8 cellular contexts compared by ENCODE assay signal in the genomic region with DNA sequence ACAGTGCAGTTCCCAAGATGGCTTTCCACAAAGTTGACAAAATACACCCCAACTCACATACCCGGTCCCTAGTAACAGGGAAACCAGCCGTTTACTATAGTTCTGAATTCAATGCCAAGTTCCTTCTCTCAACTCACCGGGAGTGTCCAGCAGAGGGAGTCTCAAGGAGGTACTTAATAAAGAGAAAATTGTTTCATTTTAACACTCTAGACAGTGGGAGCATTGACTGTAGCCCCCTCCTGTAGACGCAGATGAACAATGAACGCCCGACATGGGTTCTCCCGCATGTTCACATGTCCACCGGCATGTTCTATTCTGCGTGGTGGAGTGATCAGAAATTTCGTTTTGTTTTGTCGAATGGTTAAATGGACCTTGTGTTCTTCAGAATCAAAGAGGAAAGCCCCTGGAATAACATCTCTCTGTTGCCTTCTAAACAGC. TPM values are rescaled to one million over a fixed set of nuclear protein-coding genes. Genes with fewer than 3 reads are reported as not detected.
DNase-seq lines count a peak whose midpoint lies in the region; ATAC-seq and TF ChIP-seq lines count a peak whose summit lies in the region.

No MANE protein-coding gene starts in this region.

- H3K4me3 ChIP-seq in mesodermal cell (ENCODE audit: extremely low read depth, insufficient read depth, low read length, poor library complexity, severe bottlenecking): peak overlapping the region; percentile 71

- H3K9ac ChIP-seq in ES-I3 (ENCODE audit: low read depth, low read length): peak overlapping the region; percentile 60; the same call in 1 of the 2 replicates

- peaks cover 57% of the 10 kb centered on the region for H3K4me1 Mint-ChIP-seq in activated CD4-positive, alpha-beta memory T cell treated with anti-CD3 and anti-CD28 coated beads, Interleukin-2, amount 10 ng/mL, durations not matched to agents 7 days and 5 days
- peaks cover 26% of the 10 kb centered on the region for H3K4me1 Mint-ChIP-seq in endothelial cell (ENCODE audit: unreplicated experiment)
- peaks cover 71% of the 10 kb centered on the region for H3K4me1 Mint-ChIP-seq in stimulated activated memory B cell treated with anti-CD40 and anti-IgM and Interleukin-4, amounts not matched to agents 10 μg/mL and 1 μg/mL and 100 μg/mL, for 72 hours

- peak overlapping the region; percentile 98 for H3K4me3 Mint-ChIP-seq in activated CD4-positive, alpha-beta memory T cell treated with anti-CD3 and anti-CD28 coated beads, Interleukin-2, amount 10 ng/mL, durations not matched to agents 7 days and 5 days
- H3K4me3 Mint-ChIP-seq in endothelial cell (ENCODE audit: unreplicated experiment): peak overlapping the region; percentile 99
- H3K4me3 Mint-ChIP-seq in stimulated activated memory B cell treated with anti-CD40 and anti-IgM and Interleukin-4, amounts not matched to agents 10 μg/mL and 1 μg/mL and 100 μg/mL, for 72 hours: peak overlapping the region; percentile 97

- 43 to 56% methylated on average over 6 of the region's 11 CpGs for WGBS in mesodermal cell (ENCODE audit: insufficient coverage in 2 of 2), 2 experiments

- CTCF ChIA-PET in activated CD4-positive, alpha-beta memory T cell treated with anti-CD3 and anti-CD28 coated beads, Interleukin-2, amount 10 ng/mL, durations not matched to agents 7 days and 5 days (lab: Charles Lee): no interaction called here

- H3K27me3 Mint-ChIP-seq in activated CD4-positive, alpha-beta memory T cell treated with anti-CD3 and anti-CD28 coated beads, Interleukin-2, amount 10 ng/mL, durations not matched to agents 7 days and 5 days: peaks cover 17% of the 10 kb centered on the region
- peaks cover 14% of the 10 kb centered on the region for H3K27me3 Mint-ChIP-seq in endothelial cell (ENCODE audit: unreplicated experiment)
- H3K27me3 Mint-ChIP-seq in stimulated activated memory B cell treated with anti-CD40 and anti-IgM and Interleukin-4, amounts not matched to agents 10 μg/mL and 1 μg/mL and 100 μg/mL, for 72 hours: no peaks in the 10 kb centered on the region

- ATAC-seq in HG03159 (IDR thresholded peaks at IDR 0.05; ENCODE audit: unreplicated experiment) (peak; percentile 32), HG03280 (IDR thresholded peaks at IDR 0.05; ENCODE audit: unreplicated experiment) (no peak)
- peak; percentile 53 for ATAC-seq in stimulated activated memory B cell treated with anti-CD40 and anti-IgM and Interleukin-4, amounts not matched to agents 10 μg/mL and 1 μg/mL and 100 μg/mL, for 72 hours

- peak overlapping the region; percentile 96 for H3K27ac Mint-ChIP-seq in activated CD4-positive, alpha-beta memory T cell treated with anti-CD3 and anti-CD28 coated beads, Interleukin-2, amount 10 ng/mL, durations not matched to agents 7 days and 5 days
- H3K27ac Mint-ChIP-seq in endothelial cell (ENCODE audit: unreplicated experiment): no peak overlapping the region
- H3K27ac Mint-ChIP-seq in stimulated activated memory B cell treated with anti-CD40 and anti-IgM and Interleukin-4, amounts not matched to agents 10 μg/mL and 1 μg/mL and 100 μg/mL, for 72 hours: peak overlapping the region; percentile 93

- H3K36me3 Mint-ChIP-seq in activated CD4-positive, alpha-beta memory T cell treated with anti-CD3 and anti-CD28 coated beads, Interleukin-2, amount 10 ng/mL, durations not matched to agents 7 days and 5 days (ENCODE audit: low read depth): peaks cover 26% of the 10 kb centered on the region
- peaks cover 9% of the 10 kb centered on the region for H3K36me3 Mint-ChIP-seq in endothelial cell (ENCODE audit: low read depth, unreplicated experiment)
- H3K36me3 Mint-ChIP-seq in stimulated activated memory B cell treated with anti-CD40 and anti-IgM and Interleukin-4, amounts not matched to agents 10 μg/mL and 1 μg/mL and 100 μg/mL, for 72 hours: peaks cover 16% of the 10 kb centered on the region

- H3K9me3 Mint-ChIP-seq in activated CD4-positive, alpha-beta memory T cell treated with anti-CD3 and anti-CD28 coated beads, Interleukin-2, amount 10 ng/mL, durations not matched to agents 7 days and 5 days: no peaks in the 10 kb centered on the region
- H3K9me3 Mint-ChIP-seq in endothelial cell (ENCODE audit: unreplicated experiment): no peaks in the 10 kb centered on the region
- no peaks in the 10 kb centered on the region for H3K9me3 Mint-ChIP-seq in stimulated activated memory B cell treated with anti-CD40 and anti-IgM and Interleukin-4, amounts not matched to agents 10 μg/mL and 1 μg/mL and 100 μg/mL, for 72 hours

- POLR2A ChIA-PET in activated CD4-positive, alpha-beta memory T cell treated with anti-CD3 and anti-CD28 coated beads, Interleukin-2, amount 10 ng/mL, durations not matched to agents 7 days and 5 days (lab: Charles Lee): no interaction called here

- peak; percentile 63 for TF ChIP-seq CTCF in endothelial cell (IDR thresholded peaks at IDR 0.05; ENCODE audit: unreplicated experiment)

- peak; percentile 79 for DNase-seq in NCI-H526 treated with DMSO at 0.1 percent for 48 hours (lab: John Stamatoyannopoulos, UW)
- peak; percentile 68 for DNase-seq in activated CD4-positive, alpha-beta memory T cell treated with anti-CD3 and anti-CD28 coated beads, Interleukin-2, amount 10 ng/mL, durations not matched to agents 7 days and 5 days
- peak; percentile 54 for DNase-seq in endothelial cell (ENCODE audit: low spot score)

- no peaks in the 10 kb centered on the region for H3K4me1 ChIP-seq in ES-I3 (ENCODE audit: insufficient read depth, low read length)
- peaks cover 17% of the 10 kb centered on the region for H3K4me1 ChIP-seq in mesodermal cell (ENCODE audit: control insufficient read depth, insufficient read depth, low read length, poor library complexity, severe bottlenecking)

- H3K36me3 ChIP-seq in ES-I3 (ENCODE audit: insufficient read depth, low read length) (no peaks in the 10 kb centered on the region), mesodermal cell (ENCODE audit: control insufficient read depth, insufficient read depth, low read length) (peaks cover 4% of the 10 kb centered on the region)

- H3K9me3 ChIP-seq in ES-I3 (ENCODE audit: control insufficient read depth, insufficient read depth, low read length): no peaks in the 10 kb centered on the region
- H3K9me3 ChIP-seq in mesodermal cell (ENCODE audit: control insufficient read depth, low read length): no peaks in the 10 kb centered on the region

- H3K27ac ChIP-seq in mesodermal cell (ENCODE audit: low read depth, low read length, severe bottlenecking): no peak overlapping the region

RNA-seq across cellular contexts. Expression of a gene that starts 1.9 kb away (rescaled TPM):
- total RNA-seq in activated CD4-positive, alpha-beta memory T cell treated with anti-CD3 and anti-CD28 coated beads, Interleukin-2, amount 10 ng/mL, durations not matched to agents 7 days and 5 days: 10 to 100 TPM; 24.0 to 25.2 TPM
- total RNA-seq in endothelial cell (ENCODE audit: unreplicated experiment): 47.2 TPM
- polyA plus RNA-seq in mesodermal cell (2013, experiment 1 of 2): 19.7 TPM
- polyA plus RNA-seq in mesodermal cell (2013, experiment 2 of 2): 15.8 TPM

RNA-seq across cellular contexts. Expression of a gene that starts 53.2 kb away (rescaled TPM):
- 10 to 100 TPM; 27.4 to 28.7 TPM for total RNA-seq in activated CD4-positive, alpha-beta memory T cell treated with anti-CD3 and anti-CD28 coated beads, Interleukin-2, amount 10 ng/mL, durations not matched to agents 7 days and 5 days
- total RNA-seq in endothelial cell (ENCODE audit: unreplicated experiment): 1.3 TPM
- polyA plus RNA-seq in mesodermal cell (2013, experiment 1 of 2): 0.96 TPM
- 2.7 TPM for polyA plus RNA-seq in mesodermal cell (2013, experiment 2 of 2)

Comparison
In these comparisons a context has a peak if more than half of its experiments do, and no peak if none do; other contexts are left out.
1. RNA of a gene that starts 53.2 kb away (total RNA-seq): 27.4 to 28.7 TPM in activated CD4-positive, alpha-beta memory T cell treated with anti-CD3 and anti-CD28 coated beads, Interleukin-2, amount 10 ng/mL, durations not matched to agents 7 days and 5 days; 1.3 TPM in endothelial cell (single experiment); every median in the first group is over 10 times any median in the second.
2. Peak in every context shown above with its lines, with median percentiles within 50 percentile points of each other: DNase-seq and H3K4me3 Mint-ChIP-seq.